8 cellular contexts compared by ENCODE assay signal in the genomic region with DNA sequence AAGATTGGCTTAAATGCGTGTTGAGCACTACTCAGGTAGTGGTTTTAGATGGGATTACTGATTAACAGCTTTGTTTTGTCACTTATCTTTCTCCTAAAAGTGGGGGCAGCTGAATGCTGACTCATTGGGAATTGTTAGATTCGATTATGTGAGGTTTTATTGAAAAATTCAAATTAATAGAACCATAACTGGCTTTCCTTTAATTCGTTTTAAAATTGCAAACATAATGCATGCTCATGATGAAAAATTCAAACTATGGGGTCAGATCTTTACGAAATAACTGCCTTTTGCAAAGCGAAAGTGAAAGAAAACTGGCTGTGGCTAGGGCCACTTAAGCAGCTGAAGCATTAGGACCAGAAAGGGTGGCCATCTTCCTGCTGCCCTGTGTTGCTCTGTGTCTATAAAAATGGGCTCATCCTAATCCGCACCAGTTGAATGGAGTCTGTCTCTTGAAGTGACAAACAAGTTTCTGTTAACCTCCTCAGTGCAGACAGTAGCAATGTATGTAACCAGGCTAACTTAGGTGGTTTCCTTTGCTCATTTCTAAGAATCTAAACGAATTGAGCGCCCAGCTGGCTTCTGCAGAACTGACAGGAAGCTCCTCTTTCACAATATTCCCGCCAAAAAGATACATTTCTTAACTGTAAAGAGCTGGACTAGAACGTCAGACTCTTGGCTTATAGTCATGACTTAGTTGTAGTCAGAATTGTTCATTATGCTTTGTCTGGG.
DNase-seq lines count a peak whose midpoint lies in the region; ATAC-seq lines count a peak whose summit lies in the region.

No MANE protein-coding gene starts in this region.

- H3K4me1 Mint-ChIP-seq in activated naive CD4-positive, alpha-beta T cell treated with anti-CD3 and anti-CD28 coated beads, Interleukin-2, amount 50 U/mL, for 24 hours = peaks cover 36% of the 10 kb centered on the region
- H3K4me1 Mint-ChIP-seq in stimulated activated naive CD8-positive, alpha-beta T cell treated with anti-CD3 and anti-CD28 coated beads, Interleukin-15, Interleukin-2, amounts not matched to agents 100 ng/mL and 50 ng/mL, for 24 hours (ENCODE audit: low read depth) = peaks cover 47% of the 10 kb centered on the region

- ATAC-seq in GM21825 (IDR thresholded peaks at IDR 0.05; ENCODE audit: unreplicated experiment) (peak; percentile 68), HG02870 (IDR thresholded peaks at IDR 0.05; ENCODE audit: unreplicated experiment) (no peak)

- peaks cover 12% of the 10 kb centered on the region for H3K36me3 Mint-ChIP-seq in activated naive CD4-positive, alpha-beta T cell treated with anti-CD3 and anti-CD28 coated beads, Interleukin-2, amount 50 U/mL, for 24 hours
- H3K36me3 Mint-ChIP-seq in stimulated activated naive CD8-positive, alpha-beta T cell treated with anti-CD3 and anti-CD28 coated beads, Interleukin-15, Interleukin-2, amounts not matched to agents 100 ng/mL and 50 ng/mL, for 24 hours (ENCODE audit: low read depth) = peaks cover 55% of the 10 kb centered on the region

- peak overlapping the region; percentile 91 for H3K4me3 Mint-ChIP-seq in activated naive CD4-positive, alpha-beta T cell treated with anti-CD3 and anti-CD28 coated beads, Interleukin-2, amount 50 U/mL, for 24 hours
- peak overlapping the region; percentile 81 for H3K4me3 Mint-ChIP-seq in stimulated activated naive CD8-positive, alpha-beta T cell treated with anti-CD3 and anti-CD28 coated beads, Interleukin-15, Interleukin-2, amounts not matched to agents 100 ng/mL and 50 ng/mL, for 24 hours

- no peaks in the 10 kb centered on the region for H3K9me3 Mint-ChIP-seq in activated naive CD4-positive, alpha-beta T cell treated with anti-CD3 and anti-CD28 coated beads, Interleukin-2, amount 50 U/mL, for 24 hours
- no peaks in the 10 kb centered on the region for H3K9me3 Mint-ChIP-seq in stimulated activated naive CD8-positive, alpha-beta T cell treated with anti-CD3 and anti-CD28 coated beads, Interleukin-15, Interleukin-2, amounts not matched to agents 100 ng/mL and 50 ng/mL, for 24 hours

- no peaks in the 10 kb centered on the region for H3K27me3 Mint-ChIP-seq in activated naive CD4-positive, alpha-beta T cell treated with anti-CD3 and anti-CD28 coated beads, Interleukin-2, amount 50 U/mL, for 24 hours
- no peaks in the 10 kb centered on the region for H3K27me3 Mint-ChIP-seq in stimulated activated naive CD8-positive, alpha-beta T cell treated with anti-CD3 and anti-CD28 coated beads, Interleukin-15, Interleukin-2, amounts not matched to agents 100 ng/mL and 50 ng/mL, for 24 hours

- DNase-seq in EL = peak; percentile 31
- peak; percentile 93 for DNase-seq in NOMO-1 treated with DMSO at 0.1 percent for 48 hours (lab: John Stamatoyannopoulos, UW; ENCODE audit: unreplicated experiment)
- peak; percentile 48 for DNase-seq in kidney glomerular epithelial cell (lab: John Stamatoyannopoulos, UW)
- DNase-seq in NCI-H1694 treated with DMSO at 0.1 percent for 48 hours (lab: John Stamatoyannopoulos, UW) = no peak

- H3K27ac Mint-ChIP-seq in activated naive CD4-positive, alpha-beta T cell treated with anti-CD3 and anti-CD28 coated beads, Interleukin-2, amount 50 U/mL, for 24 hours = peak overlapping the region; percentile 95
- peak overlapping the region; percentile 92 for H3K27ac Mint-ChIP-seq in stimulated activated naive CD8-positive, alpha-beta T cell treated with anti-CD3 and anti-CD28 coated beads, Interleukin-15, Interleukin-2, amounts not matched to agents 100 ng/mL and 50 ng/mL, for 24 hours
